ENCODE assay signal across 8 cellular contexts in genomic region chr22:29603358-29604191, GRCh38. TPM values are rescaled to one million over a fixed set of nuclear protein-coding genes. Genes with fewer than 3 reads are reported as not detected.
A peak's percentile ranks its signal among the peaks of the same experiment; 100 is the strongest.
DNase-seq lines count a peak whose midpoint lies in the region; ATAC-seq and TF ChIP-seq lines count a peak whose summit lies in the region.

TSS of gene NF2 (plus strand) at chr22:29603633. CDS start at chr22:29603999, 366 bp downstream.

- peak; percentile 96 for ATAC-seq in HG02610 (IDR thresholded peaks at IDR 0.05; ENCODE audit: unreplicated experiment)
- peak; percentile 94 to 98 for ATAC-seq in activated naive CD4-positive, alpha-beta T cell treated with anti-CD3 and anti-CD28 coated beads, Interleukin-2, amount 50 U/mL, for 72 hours

- peak within 1 kb of the TSS; percentile 72 for H3K27ac ChIP-seq in temporal lobe (ENCODE audit: low read depth, low read length)

- H3K9me3 Mint-ChIP-seq in activated naive CD4-positive, alpha-beta T cell treated with anti-CD3 and anti-CD28 coated beads, Interleukin-2, amount 50 U/mL, for 72 hours: no peaks in the 10 kb centered on the region

- H3K36me3 Mint-ChIP-seq in activated naive CD4-positive, alpha-beta T cell treated with anti-CD3 and anti-CD28 coated beads, Interleukin-2, amount 50 U/mL, for 72 hours: peaks cover 4 to 13% of the 10 kb centered on the region in 2 donors

- DNase-seq in GM10266 (ENCODE audit: extremely low spot score) (peak; percentile 99), NCI-H1092 (lab: John Stamatoyannopoulos, UW) (peak; percentile 98), SKM-1 (lab: John Stamatoyannopoulos, UW; ENCODE audit: unreplicated experiment) (peak; percentile 97), globus pallidus (ENCODE audit: low spot score) (peak; percentile 100), occipital lobe (lab: John Stamatoyannopoulos, UW) (peak; percentile 100)
- DNase-seq in activated naive CD4-positive, alpha-beta T cell treated with anti-CD3 and anti-CD28 coated beads, Interleukin-2, amount 50 U/mL, for 72 hours (ENCODE audit: low spot score in 2 of 2): peak; percentile 98 to 100

- H3K27ac Mint-ChIP-seq in activated naive CD4-positive, alpha-beta T cell treated with anti-CD3 and anti-CD28 coated beads, Interleukin-2, amount 50 U/mL, for 72 hours: peak within 1 kb of the TSS; percentile 91 to 95

- TF ChIP-seq CTCF in GM10266 (IDR thresholded peaks at IDR 0.05; ENCODE audit: control insufficient read depth, insufficient read depth, low read depth, missing control alignments): peak; percentile 31

RNA-seq across cellular contexts. Expression of gene NF2, which starts in this region (rescaled TPM):
- 10 to 100 TPM; 30.6 to 45.0 TPM for total RNA-seq in activated naive CD4-positive, alpha-beta T cell treated with anti-CD3 and anti-CD28 coated beads, Interleukin-2, amount 50 U/mL, for 72 hours
- total RNA-seq in occipital lobe (41.6 TPM), temporal lobe (34.9 TPM)

Comparison
In these comparisons a context has a peak if more than half of its experiments do, and no peak if none do; other contexts are left out.
1. Peak in every context shown above with its lines: DNase-seq, ATAC-seq and H3K27ac ChIP-seq.